In genomic region chr5:131514316-131515275, GRCh38 we compare ENCODE assay signal across 10 cellular contexts.
DNase-seq lines count a peak whose midpoint lies in the region; ATAC-seq and TF ChIP-seq lines count a peak whose summit lies in the region.
"Had no signal": no experiment of that assay in that cellular context is flagged by ENCODE, and none has a peak within 500 bp of the region (broad histone marks: within the 10 kb centered on the region; RNA-seq: fewer than 3 reads in every experiment).

No MANE protein-coding gene starts in this region.

- H3K79me2 ChIP-seq in MM.1S (ENCODE audit: low read length), result peaks cover 19% of the 10 kb centered on the region; the same call in 1 of the 2 replicates

- peak overlapping the region; percentile 73 to 88 for H3K4me3 Mint-ChIP-seq in stimulated activated naive CD8-positive, alpha-beta T cell treated with anti-CD3 and anti-CD28 coated beads, Interleukin-15, amount 100 ng/mL, for 72 hours

- intact Hi-C loops in colonic mucosa (cut with DNase I), result no loop called here
- intact Hi-C loops in vagina (cut with DNase I), result no loop called here

- peaks cover 55% of the 10 kb centered on the region for H3K4me1 Mint-ChIP-seq in stimulated activated naive CD8-positive, alpha-beta T cell treated with anti-CD3 and anti-CD28 coated beads, Interleukin-15, amount 100 ng/mL, for 72 hours

- DNase-seq in activated gamma-delta T cell treated with Interleukin-2 at 50 U/mL for 16 hours (peak; percentile 14), activated gamma-delta T cell (lab: John Stamatoyannopoulos, UW) (no peak), MM.1S (peak; percentile 73), colonic mucosa (no peak), vagina (ENCODE audit: extremely low spot score in 2 of 2) (no peak)
- no peak for DNase-seq in stimulated activated naive CD8-positive, alpha-beta T cell treated with anti-CD3 and anti-CD28 coated beads, Interleukin-15, amount 100 ng/mL, for 72 hours
- DNase-seq: caudate nucleus, NCI-H2107 had no signal

- H3K27me3 ChIP-seq in MM.1S (replicated peaks; ENCODE audit: insufficient read depth, low read length) (no peaks in the 10 kb centered on the region), colonic mucosa (no peaks in the 10 kb centered on the region), vagina (no peaks in the 10 kb centered on the region)

- H3K27ac ChIP-seq in MM.1S (ENCODE audit: low read length) (peak overlapping the region; percentile 73; the same call in 1 of the 2 replicates), colonic mucosa (peak overlapping the region; percentile 11), vagina (no peak overlapping the region)

- no peaks in the 10 kb centered on the region for H3K27me3 Mint-ChIP-seq in stimulated activated naive CD8-positive, alpha-beta T cell treated with anti-CD3 and anti-CD28 coated beads, Interleukin-15, amount 100 ng/mL, for 72 hours

- peak; percentile 91 for ATAC-seq in stimulated activated naive CD8-positive, alpha-beta T cell treated with anti-CD3 and anti-CD28 coated beads, Interleukin-15, amount 100 ng/mL, for 72 hours
- ATAC-seq in GM18520 (IDR thresholded peaks at IDR 0.05; ENCODE audit: unreplicated experiment), result no peak
- ATAC-seq in HG02970 (IDR thresholded peaks at IDR 0.05; ENCODE audit: low FRiP score, unreplicated experiment), result no peak

- H4K20me1 ChIP-seq in MM.1S (ENCODE audit: insufficient read depth, low read length), result no peaks in the 10 kb centered on the region

- H3K4me3 ChIP-seq in MM.1S (ENCODE audit: low read length), result peak overlapping the region; percentile 32
- no peak overlapping the region for H3K4me3 ChIP-seq in colonic mucosa
- no peak overlapping the region for H3K4me3 ChIP-seq in vagina

- H3F3A ChIP-seq in MM.1S (ENCODE audit: insufficient read depth, low read length), result peaks cover 9% of the 10 kb centered on the region

- H3K9me2 ChIP-seq in MM.1S (replicated peaks; ENCODE audit: insufficient read depth, low read length), result no peaks in the 10 kb centered on the region

- TF ChIP-seq POLR2A in vagina (IDR thresholded peaks at IDR 0.05), result no peak

- H3K27ac Mint-ChIP-seq in stimulated activated naive CD8-positive, alpha-beta T cell treated with anti-CD3 and anti-CD28 coated beads, Interleukin-15, amount 100 ng/mL, for 72 hours, result peak overlapping the region; percentile 60 to 94

- H3K4me2 ChIP-seq in MM.1S (ENCODE audit: low read depth, low read length), result peak overlapping the region; percentile 81

- H3K9ac ChIP-seq in MM.1S (ENCODE audit: low read length) (peak overlapping the region; percentile 30; the same call in 1 of the 2 replicates), colonic mucosa (ENCODE audit: low read depth in 2 of 2, low read length in 2 of 2) (no peak overlapping the region)

- H3K4me1 ChIP-seq in MM.1S (ENCODE audit: low read length) (peaks cover 37% of the 10 kb centered on the region), colonic mucosa (no peaks in the 10 kb centered on the region), vagina (no peaks in the 10 kb centered on the region)

- H3K9me3 Mint-ChIP-seq in stimulated activated naive CD8-positive, alpha-beta T cell treated with anti-CD3 and anti-CD28 coated beads, Interleukin-15, amount 100 ng/mL, for 72 hours, result no peaks in the 10 kb centered on the region

- no peak overlapping the region for H2AFZ ChIP-seq in MM.1S (ENCODE audit: low read length)

- TF ChIP-seq CTCF in MM.1S (IDR thresholded peaks at IDR 0.05; ENCODE audit: low read length), result peak; percentile 13; the same call in 1 of the 2 replicates
- TF ChIP-seq CTCF in colonic mucosa (IDR thresholded peaks at IDR 0.05), result no peak
- TF ChIP-seq CTCF in vagina (IDR thresholded peaks at IDR 0.05), result no peak

- H3K36me3 ChIP-seq in MM.1S (replicated peaks; ENCODE audit: insufficient read depth, low read length) (no peaks in the 10 kb centered on the region), colonic mucosa (no peaks in the 10 kb centered on the region), vagina (no peaks in the 10 kb centered on the region)

- no peaks in the 10 kb centered on the region for H3K9me3 ChIP-seq in MM.1S (replicated peaks; ENCODE audit: insufficient read depth, low read length)
- no peaks in the 10 kb centered on the region for H3K9me3 ChIP-seq in colonic mucosa
- no peaks in the 10 kb centered on the region for H3K9me3 ChIP-seq in vagina

Comparison
In these comparisons a context has a peak if more than half of its experiments do, and no peak if none do; other contexts are left out.
1. DNase-seq: peak in activated gamma-delta T cell treated with Interleukin-2 at 50 U/mL for 16 hours (single experiment) and MM.1S (single experiment); none in activated gamma-delta T cell (single experiment), colonic mucosa (single experiment), stimulated activated naive CD8-positive, alpha-beta T cell treated with anti-CD3 and anti-CD28 coated beads, Interleukin-15, amount 100 ng/mL, for 72 hours (0 of 2) and vagina (0 of 2).